In genomic region chr10:15857001-15857608, GRCh38 we compare ENCODE assay signal across 1 cellular context.
TF ChIP-seq lines count a peak whose summit lies in the region.

No MANE protein-coding gene starts in this region.

TF ChIP-seq in HEK293, 187 proteins besides CTCF, POLR2A, EP300 and RAD21 (continued from another document and continues in another):
- TF ChIP-seq KLF8 (tag by site-specific recombination; IDR thresholded peaks at IDR 0.05) = peak; percentile 57
- TF ChIP-seq ATF2 (tag by site-specific recombination; IDR thresholded peaks at IDR 0.05; ENCODE audit: low read depth) = no peak
- no peak for TF ChIP-seq ZNF426 (tag by site-specific recombination; IDR thresholded peaks at IDR 0.05)
- TF ChIP-seq ZBTB10 (tag by site-specific recombination; IDR thresholded peaks at IDR 0.05) = no peak
- no peak for TF ChIP-seq ZIC2 (tag by site-specific recombination; IDR thresholded peaks at IDR 0.05)
- no peak for TF ChIP-seq ZNF837 (tag by site-specific recombination; IDR thresholded peaks at IDR 0.05)
- peak; percentile 93 for TF ChIP-seq PRDM6 (tag by site-specific recombination; IDR thresholded peaks at IDR 0.05)
- peak; percentile 35; the same call in 1 of the 2 replicates for TF ChIP-seq KLF1 (tag by site-specific recombination; IDR thresholded peaks at IDR 0.05)
- peak; percentile 98 for TF ChIP-seq ZBTB20 (tag by site-specific recombination; IDR thresholded peaks at IDR 0.05)
- no peak for TF ChIP-seq ZSCAN16 (tag by site-specific recombination; IDR thresholded peaks at IDR 0.05)
- TF ChIP-seq ZSCAN30 (tag by site-specific recombination; IDR thresholded peaks at IDR 0.05) = no peak
- TF ChIP-seq ZNF639 (tag by site-specific recombination; IDR thresholded peaks at IDR 0.05) = peak; percentile 80; the same call in 1 of the 2 replicates
- no peak for TF ChIP-seq ZNF292 (tag by site-specific recombination; IDR thresholded peaks at IDR 0.05; ENCODE audit: borderline replicate concordance, low read depth)
- no peak; the same call in 1 of the 2 replicates for TF ChIP-seq ZNF391 (tag by site-specific recombination; IDR thresholded peaks at IDR 0.05; ENCODE audit: borderline replicate concordance, low read depth)
- TF ChIP-seq ZNF610 (tag by site-specific recombination; IDR thresholded peaks at IDR 0.05; ENCODE audit: borderline replicate concordance) = no peak
- no peak for TF ChIP-seq ZNF280C (tag by site-specific recombination; IDR thresholded peaks at IDR 0.05)
- no peak for TF ChIP-seq SP3 (tag by site-specific recombination; IDR thresholded peaks at IDR 0.05)
- TF ChIP-seq ZNF513 (tag by site-specific recombination; IDR thresholded peaks at IDR 0.05) = no peak
- no peak for TF ChIP-seq ZNF623 (tag by site-specific recombination; IDR thresholded peaks at IDR 0.05)
- no peak for TF ChIP-seq SP2 (tag by site-specific recombination; IDR thresholded peaks at IDR 0.05)
- TF ChIP-seq ZNF416 (tag by site-specific recombination; IDR thresholded peaks at IDR 0.05) = no peak
- peak; percentile 53; the same call in 1 of the 2 replicates for TF ChIP-seq GFI1B (tag by site-specific recombination; IDR thresholded peaks at IDR 0.05)
- no peak; the same call in 1 of the 2 replicates for TF ChIP-seq ZSCAN23 (tag by site-specific recombination; IDR thresholded peaks at IDR 0.05)
- TF ChIP-seq PRDM4 (tag by site-specific recombination; IDR thresholded peaks at IDR 0.05) = peak; percentile 47; the same call in 1 of the 2 replicates
- no peak for TF ChIP-seq ZNF704 (tag by site-specific recombination; IDR thresholded peaks at IDR 0.05)
- no peak for TF ChIP-seq YY1 (tag by site-specific recombination; IDR thresholded peaks at IDR 0.05)
- no peak for TF ChIP-seq MYNN (tag by site-specific recombination; IDR thresholded peaks at IDR 0.05; ENCODE audit: borderline replicate concordance)
- TF ChIP-seq ZNF202 (tag by site-specific recombination; IDR thresholded peaks at IDR 0.05; ENCODE audit: borderline replicate concordance) = no peak
- no peak for TF ChIP-seq SALL2 (tag by site-specific recombination; IDR thresholded peaks at IDR 0.05; ENCODE audit: borderline replicate concordance)
- no peak for TF ChIP-seq ZNF132 (tag by site-specific recombination; IDR thresholded peaks at IDR 0.05; ENCODE audit: borderline replicate concordance)
- no peak for TF ChIP-seq ZNF76 (tag by site-specific recombination; IDR thresholded peaks at IDR 0.05; ENCODE audit: borderline replicate concordance, low read depth)
- no peak for TF ChIP-seq ZSCAN5A (tag by site-specific recombination; IDR thresholded peaks at IDR 0.05)
- TF ChIP-seq ZNF692 (tag by site-specific recombination; IDR thresholded peaks at IDR 0.05) = no peak
- no peak for TF ChIP-seq ZNF555 (tag by site-specific recombination; conservative IDR thresholded peaks at IDR 0.05)
- no peak for TF ChIP-seq ZNF561 (tag by site-specific recombination; IDR thresholded peaks at IDR 0.05; ENCODE audit: borderline replicate concordance)
